ENCODE assay signal across 21 cellular contexts in the genomic region with DNA sequence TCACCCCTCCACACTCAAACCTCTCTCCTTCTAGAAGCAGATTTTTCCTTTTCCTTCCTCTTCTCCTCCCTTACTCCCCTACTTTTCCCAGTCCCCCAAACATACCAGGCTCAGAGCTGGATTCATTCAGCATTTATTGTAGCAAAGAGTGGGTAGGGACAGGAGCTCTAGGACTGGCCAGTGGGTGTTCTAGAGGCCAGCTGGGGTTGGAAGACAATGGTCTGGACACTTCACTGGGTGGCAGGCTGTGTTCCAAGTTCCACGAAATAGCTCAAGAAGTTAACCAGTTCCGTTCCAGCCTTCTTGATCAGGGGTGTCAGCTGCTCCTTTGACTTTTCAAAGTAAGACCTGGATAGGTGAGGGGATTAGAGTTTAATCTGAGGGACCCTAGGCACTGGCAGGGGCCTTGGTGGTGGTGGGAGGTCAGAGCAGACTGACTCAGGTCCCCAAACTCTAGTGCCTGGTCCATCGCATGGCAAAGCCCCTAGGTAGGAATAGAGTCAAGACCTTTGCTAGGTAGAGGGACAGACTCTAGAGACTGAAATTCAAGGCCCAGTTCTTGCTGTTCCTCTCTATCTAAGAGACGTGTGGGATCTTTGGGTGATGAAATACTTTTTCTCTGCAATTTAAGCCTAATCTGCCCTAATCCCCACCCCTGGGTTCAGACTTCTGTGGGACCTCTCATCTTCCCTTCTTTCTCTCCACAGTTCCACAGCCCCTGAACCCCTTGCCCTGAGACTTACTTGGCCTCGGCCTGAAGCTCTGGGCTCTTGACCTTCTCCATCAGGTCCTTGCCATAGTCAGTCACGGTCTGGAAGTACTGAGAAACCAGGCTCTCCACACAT. TPM values are rescaled to one million over a fixed set of nuclear protein-coding genes. Genes with fewer than 3 reads are reported as not detected.
"Had no signal": no experiment of that assay in that cellular context is flagged by ENCODE, and none has a peak within 500 bp of the region (broad histone marks: within the 10 kb centered on the region; RNA-seq: fewer than 3 reads in every experiment).

No MANE protein-coding gene starts in this region.

- H3K4me3 ChIP-seq: ascending aorta, breast epithelium, gastrocnemius medialis, heart right ventricle, skin epidermis, tibial artery, uterus had no signal

- ATAC-seq: activated T-cell treated with anti-CD3 and anti-CD28 coated beads, Interleukin-2, amount 50 U/mL, for 4 hours; gastrocnemius medialis; heart right ventricle had no signal

- H3K27me3 ChIP-seq: ascending aorta, breast epithelium, gastrocnemius medialis, heart right ventricle, tibial artery, uterus had no signal

- H3K9me3 ChIP-seq: ascending aorta, breast epithelium, gastrocnemius medialis, heart right ventricle, tibial artery, uterus had no signal

- H3K27ac ChIP-seq: ascending aorta, breast epithelium, gastrocnemius medialis, heart right ventricle, skin epidermis, tibial artery, uterus, VCaP had no signal

- DNase-seq: activated CD4-positive, alpha-beta T cell treated with anti-CD3 and anti-CD28 coated beads, Interleukin-2, amount 50 U/mL, for 48 hours; activated effector memory CD4-positive, alpha-beta T cell treated with anti-CD3 and anti-CD28 coated beads, Interleukin-2, amount 50 U/mL, for 16 hours; activated T-cell treated with anti-CD3 and anti-CD28 coated beads, Interleukin-2, amount 50 U/mL, for 4 hours; cerebellar nuclear complex; dermis blood vessel endothelial cell; erythroblast; gastrocnemius medialis; heart right ventricle; midbrain; retina; stimulated activated CD4-positive, alpha-beta T cell treated with anti-CD3 and anti-CD28 coated beads, Interleukin-4, amount 100 ng/mL, for 24 hours; stimulated activated naive CD4-positive, alpha-beta T cell; T-helper 9 cell; tibial artery; uterus had no signal

- H3K9me3 Mint-ChIP-seq: activated T-cell treated with anti-CD3 and anti-CD28 coated beads, Interleukin-2, amount 50 U/mL, for 4 hours had no signal

- H3K4me3 Mint-ChIP-seq: activated T-cell treated with anti-CD3 and anti-CD28 coated beads, Interleukin-2, amount 50 U/mL, for 4 hours had no signal

- H3K36me3 ChIP-seq: ascending aorta, breast epithelium, gastrocnemius medialis, tibial artery, uterus had no signal

RNA-seq across cellular contexts. Expression of gene APOA2, which starts 1.0 kb away (rescaled TPM):
- total RNA-seq: breast epithelium, dermis blood vessel endothelial cell, lung microvascular endothelial cell, subcutaneous adipose tissue, uterus had no signal
- polyA plus RNA-seq: heart right ventricle had no signal

RNA-seq across cellular contexts. Expression of gene FCER1G, which starts 7.3 kb away (rescaled TPM):
- total RNA-seq: dermis blood vessel endothelial cell, lung microvascular endothelial cell had no signal

RNA-seq across cellular contexts. Expression of gene NR1I3, which starts 15.6 kb away (rescaled TPM):
- total RNA-seq: breast epithelium, dermis blood vessel endothelial cell, gastrocnemius medialis, heart right ventricle, lung microvascular endothelial cell, subcutaneous adipose tissue, uterus had no signal
